21 cellular contexts compared by ENCODE assay signal in genomic region chr7:31099451-31100444, GRCh38. TPM values are rescaled to one million over a fixed set of nuclear protein-coding genes. Genes with fewer than 3 reads are reported as not detected.
DNase-seq lines count a peak whose midpoint lies in the region; ATAC-seq and TF ChIP-seq lines count a peak whose summit lies in the region.
"Had no signal": no experiment of that assay in that cellular context is flagged by ENCODE, and none has a peak within 500 bp of the region (broad histone marks: within the 10 kb centered on the region; RNA-seq: fewer than 3 reads in every experiment).

No MANE protein-coding gene starts in this region.

- TF ChIP-seq CTCF in Peyer's patch (IDR thresholded peaks at IDR 0.05) (no peak), upper lobe of left lung (IDR thresholded peaks at IDR 0.05) (no peak)

- H3K9ac ChIP-seq in neuronal stem cell (ENCODE audit: low read depth, low read length, poor library complexity): peak overlapping the region; percentile 33
- H3K9ac ChIP-seq: BLaER1 had no signal

- peak overlapping the region; percentile 57 for H3K23ac ChIP-seq in neuronal stem cell (ENCODE audit: low read depth, low read length, poor library complexity)

- no peak overlapping the region for H2BK5ac ChIP-seq in neuronal stem cell (ENCODE audit: low read length)

- H2BK12ac ChIP-seq in neuronal stem cell (ENCODE audit: low read length): no peak overlapping the region

- no peak for TF ChIP-seq EP300 in upper lobe of left lung (IDR thresholded peaks at IDR 0.05)

- no peak overlapping the region for H3K27ac ChIP-seq in Peyer's patch
- no peak overlapping the region for H3K27ac ChIP-seq in neuronal stem cell (replicated peaks; ENCODE audit: low read length)
- H3K27ac ChIP-seq in upper lobe of left lung: no peak overlapping the region
- H3K27ac ChIP-seq: 22Rv1, BLaER1 had no signal

- H3K4me3 ChIP-seq in Peyer's patch: no peak overlapping the region
- H3K4me3 ChIP-seq in neuronal stem cell (ENCODE audit: low read length in 2 of 2): no peak overlapping the region
- no peak overlapping the region for H3K4me3 ChIP-seq in upper lobe of left lung
- H3K4me3 ChIP-seq: BLaER1 had no signal

- H4K91ac ChIP-seq in neuronal stem cell (ENCODE audit: low read depth, low read length, poor library complexity): peak overlapping the region; percentile 85

- peak overlapping the region; percentile 66 for H3K14ac ChIP-seq in neuronal stem cell (ENCODE audit: low read length)

- no peaks in the 10 kb centered on the region for H3K79me1 ChIP-seq in neuronal stem cell (ENCODE audit: low read depth, low read length)

- H3K9me3 ChIP-seq in Peyer's patch (no peaks in the 10 kb centered on the region), neuronal stem cell (replicated peaks in 1 of 2; ENCODE audit: control insufficient read depth in 2 of 2, insufficient read depth in 1 of 2, low read depth in 1 of 2, low read length in 2 of 2) (no peaks in the 10 kb centered on the region), upper lobe of left lung (no peaks in the 10 kb centered on the region)
- H3K9me3 ChIP-seq: BLaER1 had no signal

- no peak for ATAC-seq in upper lobe of left lung (ENCODE audit: low FRiP score in 2 of 2)
- ATAC-seq in HG03175 (IDR thresholded peaks at IDR 0.05; ENCODE audit: unreplicated experiment): no peak
- ATAC-seq in HG03097 (IDR thresholded peaks at IDR 0.05; ENCODE audit: low FRiP score, unreplicated experiment): no peak

- H3K36me3 ChIP-seq in Peyer's patch: no peaks in the 10 kb centered on the region
- no peaks in the 10 kb centered on the region for H3K36me3 ChIP-seq in neuronal stem cell (replicated peaks in 1 of 2; ENCODE audit: control insufficient read depth in 2 of 2, insufficient read depth in 2 of 2, low read length in 2 of 2)
- no peaks in the 10 kb centered on the region for H3K36me3 ChIP-seq in upper lobe of left lung
- H3K36me3 ChIP-seq: BLaER1 had no signal

- H2BK15ac ChIP-seq in neuronal stem cell (ENCODE audit: low read length): no peak overlapping the region

- TF ChIP-seq POLR2A in Peyer's patch (IDR thresholded peaks at IDR 0.05): no peak
- TF ChIP-seq POLR2A in upper lobe of left lung (IDR thresholded peaks at IDR 0.05): no peak

- H2AFZ ChIP-seq in neuronal stem cell (ENCODE audit: low read length): no peak overlapping the region

- H3K18ac ChIP-seq in neuronal stem cell (ENCODE audit: low read length): no peak overlapping the region

- WGBS in neuronal stem cell (ENCODE audit: extremely low coverage in 2 of 2, insufficient read length in 2 of 2, insufficient replicate concordance in 1 of 2), 2 donors: no CpG with 5 or more reads among the region's 20 CpGs
- 78 to 80% methylated on average over 12 to 20 of the region's 20 CpGs for WGBS in upper lobe of left lung, 2 donors

- H2AK5ac ChIP-seq in neuronal stem cell (ENCODE audit: low read depth, low read length): peak overlapping the region; percentile 43

- H2BK120ac ChIP-seq in neuronal stem cell (ENCODE audit: low read depth, low read length): peak overlapping the region; percentile 12

- H3K4me1 ChIP-seq in Peyer's patch (no peaks in the 10 kb centered on the region), neuronal stem cell (ENCODE audit: control insufficient read depth in 2 of 2, insufficient read depth in 1 of 2, low read depth in 1 of 2, low read length in 2 of 2) (peaks cover 0 to 6% of the 10 kb centered on the region in 2 donors), upper lobe of left lung (no peaks in the 10 kb centered on the region)
- H3K4me1 ChIP-seq: BLaER1 had no signal

- H3K4ac ChIP-seq in neuronal stem cell (ENCODE audit: low read length): no peak overlapping the region

- H4K8ac ChIP-seq in neuronal stem cell (ENCODE audit: low read depth, low read length): peak overlapping the region; percentile 70

- no peak overlapping the region for H3K4me2 ChIP-seq in neuronal stem cell (ENCODE audit: insufficient read depth, low read length, poor library complexity, severe bottlenecking)
- H3K4me2 ChIP-seq: BLaER1 had no signal

- H3K27me3 ChIP-seq in Peyer's patch (no peaks in the 10 kb centered on the region), neuronal stem cell (ENCODE audit: control insufficient read depth in 3 of 3, insufficient read depth in 3 of 3, low read depth in 1 of 3, low read length in 3 of 3) (no peaks in the 10 kb centered on the region), upper lobe of left lung (no peaks in the 10 kb centered on the region)
- H3K27me3 ChIP-seq: BLaER1 had no signal

- peak; percentile 19 for DNase-seq in activated CD4-positive, CD25-positive, alpha-beta regulatory T cell treated with anti-CD3 and anti-CD28 coated beads, Interleukin-2, amount 50 U/mL, for 72 hours
- no peak for DNase-seq in activated CD4-positive, CD25-positive, alpha-beta regulatory T cell (lab: John Stamatoyannopoulos, UW)
- DNase-seq in Peyer's patch: peak in 2 of 3 donors; percentile 23 to 27
- no peak for DNase-seq in neuronal stem cell (ENCODE audit: low spot score)
- DNase-seq in upper lobe of left lung: peak; percentile 19 to 52
- DNase-seq in AG20443 (ENCODE audit: low spot score): no peak
- DNase-seq: CD8-positive, alpha-beta memory T cell; DMS79 treated with DMSO at 0.1 percent for 48 hours; NCI-H1105 treated with DMSO at 0.1 percent for 48 hours; NCI-H187 treated with DMSO at 0.1 percent for 48 hours; NCI-H2171 treated with DMSO at 0.1 percent for 48 hours; NCI-H510A; NCI-H774 had no signal

RNA-seq across cellular contexts. Expression of gene ADCYAP1R1, which starts 47.6 kb away (rescaled TPM):
- total RNA-seq in Peyer's patch (1 to 10 TPM in 1 of 4 donors, under 1 TPM in 3; 0.27 to 1.4 (median 0.59) TPM), upper lobe of left lung (1 to 10 TPM in 1 of 6 donors, under 1 TPM in 5; under 0.01 to 1.3 (median 0.13) TPM)
- polyA plus RNA-seq in neuronal stem cell (2013, experiment 1 of 2): 4.0 TPM
- polyA plus RNA-seq in neuronal stem cell (2013, experiment 2 of 2): 3.9 TPM
- total RNA-seq: CD8-positive, alpha-beta memory T cell; G401; PC-3; SK-MEL-5 had no signal
- polyA plus RNA-seq: AG04450; CD8-positive, alpha-beta memory T cell had no signal

Comparison
In these comparisons a context has a peak if more than half of its experiments do, and no peak if none do; other contexts are left out.
1. DNase-seq: peak in activated CD4-positive, CD25-positive, alpha-beta regulatory T cell treated with anti-CD3 and anti-CD28 coated beads, Interleukin-2, amount 50 U/mL, for 72 hours (single experiment), Peyer's patch (2 of 3) and upper lobe of left lung (2 of 2); none in activated CD4-positive, CD25-positive, alpha-beta regulatory T cell (0 of 4), neuronal stem cell (single experiment) and AG20443 (single experiment).